In the genomic region with DNA sequence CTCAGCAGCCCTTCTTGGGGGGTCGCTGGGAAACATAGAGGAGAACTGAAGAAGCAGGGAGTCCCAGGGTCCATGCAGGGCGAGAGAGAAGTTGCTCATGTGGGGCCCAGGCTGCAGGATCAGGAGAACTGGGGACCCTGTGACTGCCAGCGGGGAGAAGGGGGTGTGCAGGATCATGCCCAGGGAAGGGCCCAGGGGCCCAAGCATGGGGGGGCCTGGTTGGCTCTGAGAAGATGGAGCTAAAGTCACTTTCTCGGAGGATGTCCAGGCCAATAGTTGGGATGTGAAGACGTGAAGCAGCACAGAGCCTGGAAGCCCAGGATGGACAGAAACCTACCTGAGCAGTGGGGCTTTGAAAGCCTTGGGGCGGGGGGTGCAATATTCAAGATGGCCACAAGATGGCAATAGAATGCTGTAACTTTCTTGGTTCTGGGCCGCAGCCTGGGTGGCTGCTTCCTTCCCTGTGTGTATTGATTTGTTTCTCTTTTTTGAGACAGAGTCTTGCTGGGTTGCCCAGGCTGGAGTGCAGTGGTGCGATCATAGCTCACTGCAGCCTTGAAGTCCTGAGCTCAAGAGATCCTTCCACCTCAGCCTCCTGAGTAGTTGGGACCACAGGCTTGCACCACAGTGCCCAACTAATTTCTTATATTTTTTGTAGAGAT, we compare ENCODE assay signal across 9 cellular contexts. TPM values are rescaled to one million over a fixed set of nuclear protein-coding genes. Genes with fewer than 3 reads are reported as not detected.
DNase-seq lines count a peak whose midpoint lies in the region; ATAC-seq and TF ChIP-seq lines count a peak whose summit lies in the region.
"Had no signal": no experiment of that assay in that cellular context is flagged by ENCODE, and none has a peak within 500 bp of the region (broad histone marks: within the 10 kb centered on the region; RNA-seq: fewer than 3 reads in every experiment).

No MANE protein-coding gene starts in this region.

- peak; percentile 61 for DNase-seq in Daoy (ENCODE audit: low read depth)
- peak; percentile 86 for DNase-seq in KBM-7
- DNase-seq in RKO (ENCODE audit: low spot score) = peak; percentile 62
- peak; percentile 62 to 83 for DNase-seq in activated T-cell treated with anti-CD3 and anti-CD28 coated beads, Interleukin-2, amount 50 U/mL, for 72 hours
- peak; percentile 65 for DNase-seq in fibroblast of peridontal ligament (ENCODE audit: extremely low read depth)
- DNase-seq in neural progenitor cell (ENCODE audit: low spot score) = peak; percentile 74
- peak; percentile 25 for DNase-seq in stromal cell of bone marrow (ENCODE audit: low read depth)

- no peaks in the 10 kb centered on the region for H3K27me3 ChIP-seq in neural progenitor cell

- no peak overlapping the region for H3K4me3 Mint-ChIP-seq in activated T-cell treated with anti-CD3 and anti-CD28 coated beads, Interleukin-2, amount 50 U/mL, for 72 hours
- peak overlapping the region; percentile 43 for H3K4me3 Mint-ChIP-seq in neural progenitor cell

- H3K27me3 Mint-ChIP-seq in activated T-cell treated with anti-CD3 and anti-CD28 coated beads, Interleukin-2, amount 50 U/mL, for 72 hours (ENCODE audit: low read depth) = peaks cover 6% of the 10 kb centered on the region
- peaks cover 13% of the 10 kb centered on the region for H3K27me3 Mint-ChIP-seq in neural progenitor cell (ENCODE audit: insufficient read depth, low read depth)

- in situ Hi-C loops in KBM-7 (cut with MboI; ENCODE audit: low pct_unique_long_range_greater_than_20kb, low sequenced_read_pairs) = no loop called here

- H3K4me1 Mint-ChIP-seq in activated T-cell treated with anti-CD3 and anti-CD28 coated beads, Interleukin-2, amount 50 U/mL, for 72 hours (ENCODE audit: low read depth) = no peaks in the 10 kb centered on the region
- no peaks in the 10 kb centered on the region for H3K4me1 Mint-ChIP-seq in neural progenitor cell

- H3K4me1 ChIP-seq in neural progenitor cell = no peaks in the 10 kb centered on the region

- H3F3A ChIP-seq in neural progenitor cell (ENCODE audit: low read depth) = no peaks in the 10 kb centered on the region

- no peaks in the 10 kb centered on the region for H3K9me3 ChIP-seq in neural progenitor cell (ENCODE audit: low read depth)

- H3K4me2 ChIP-seq in neural progenitor cell = no peak overlapping the region

- no peaks in the 10 kb centered on the region for H3K36me3 ChIP-seq in neural progenitor cell

- no peak overlapping the region for H3K9ac ChIP-seq in neural progenitor cell

- no peaks in the 10 kb centered on the region for H4K20me1 ChIP-seq in neural progenitor cell (ENCODE audit: low read depth)

- peak; percentile 89 for TF ChIP-seq CTCF in neural progenitor cell (IDR thresholded peaks at IDR 0.05)

- H3K27ac Mint-ChIP-seq in activated T-cell treated with anti-CD3 and anti-CD28 coated beads, Interleukin-2, amount 50 U/mL, for 72 hours = no peak overlapping the region
- no peak overlapping the region for H3K27ac Mint-ChIP-seq in neural progenitor cell

- no peaks in the 10 kb centered on the region for H3K79me2 ChIP-seq in neural progenitor cell (ENCODE audit: low read depth)

- ATAC-seq in activated T-cell treated with anti-CD3 and anti-CD28 coated beads, Interleukin-2, amount 50 U/mL, for 72 hours (replicated peaks in 1 of 2) = peak; percentile 88 to 90
- ATAC-seq in HG02970 (IDR thresholded peaks at IDR 0.05; ENCODE audit: low FRiP score, unreplicated experiment) = no peak

- no peak overlapping the region for H3K27ac ChIP-seq in neural progenitor cell
- H3K27ac ChIP-seq: epithelial cell of prostate had no signal

- no peak overlapping the region for H3K4me3 ChIP-seq in neural progenitor cell

- no peaks in the 10 kb centered on the region for H3K36me3 Mint-ChIP-seq in activated T-cell treated with anti-CD3 and anti-CD28 coated beads, Interleukin-2, amount 50 U/mL, for 72 hours (ENCODE audit: insufficient read depth in 2 of 2)
- no peaks in the 10 kb centered on the region for H3K36me3 Mint-ChIP-seq in neural progenitor cell

- no peak overlapping the region for H2AFZ ChIP-seq in neural progenitor cell (replicated peaks)

- no peaks in the 10 kb centered on the region for H3K9me3 Mint-ChIP-seq in activated T-cell treated with anti-CD3 and anti-CD28 coated beads, Interleukin-2, amount 50 U/mL, for 72 hours
- no peaks in the 10 kb centered on the region for H3K9me3 Mint-ChIP-seq in neural progenitor cell

RNA-seq across cellular contexts. Expression of gene STH, which starts 3.4 kb away (rescaled TPM):
- total RNA-seq in Daoy (2014; rRNA removed; shearing (Covaris generic)) = not detected in 2 replicates
- total RNA-seq in activated T-cell treated with anti-CD3 and anti-CD28 coated beads, Interleukin-2, amount 50 U/mL, for 72 hours = not detected
- total RNA-seq in neural progenitor cell (ENCODE audit: low replicate concordance) = not detected in 2 replicates

Comparison
In these comparisons a context has a peak if more than half of its experiments do, and no peak if none do; other contexts are left out.
1. DNase-seq: peak in every context shown above with its lines; median percentile 86 in KBM-7; 74 in neural progenitor cell; 72 in activated T-cell treated with anti-CD3 and anti-CD28 coated beads, Interleukin-2, amount 50 U/mL, for 72 hours; 65 in fibroblast of peridontal ligament; 62 in RKO; 61 in Daoy; 25 in stromal cell of bone marrow.